ENCODE assay signal across 8 cellular contexts in genomic region chr12:3168775-3169221, GRCh38.
DNase-seq lines count a peak whose midpoint lies in the region; ATAC-seq and TF ChIP-seq lines count a peak whose summit lies in the region.

No MANE protein-coding gene starts in this region.

- no peak for ATAC-seq in HG02938 (IDR thresholded peaks at IDR 0.05; ENCODE audit: unreplicated experiment)

- H3K9me3 Mint-ChIP-seq in activated T-cell treated with anti-CD3 and anti-CD28 coated beads, Interleukin-2, amount 50 U/mL, for 24 hours, result no peaks in the 10 kb centered on the region

- H3K27ac ChIP-seq in esophagus squamous epithelium, result peak overlapping the region in 2 of 4 donors; percentile 48 to 60

- H3K36me3 ChIP-seq in esophagus squamous epithelium, result no peaks in the 10 kb centered on the region

- H3K4me1 Mint-ChIP-seq in activated T-cell treated with anti-CD3 and anti-CD28 coated beads, Interleukin-2, amount 50 U/mL, for 24 hours (ENCODE audit: low read depth), result peaks cover 5% of the 10 kb centered on the region

- intact Hi-C loops in esophagus squamous epithelium (cut with DNase I), result no loop called here

- H3K4me3 ChIP-seq in esophagus squamous epithelium, result no peak overlapping the region

- H3K36me3 Mint-ChIP-seq in activated T-cell treated with anti-CD3 and anti-CD28 coated beads, Interleukin-2, amount 50 U/mL, for 24 hours (ENCODE audit: low read depth), result no peaks in the 10 kb centered on the region

- H3K27ac Mint-ChIP-seq in activated T-cell treated with anti-CD3 and anti-CD28 coated beads, Interleukin-2, amount 50 U/mL, for 24 hours, result no peak overlapping the region

- no peaks in the 10 kb centered on the region for H3K9me3 ChIP-seq in esophagus squamous epithelium

- DNase-seq in activated T-cell treated with anti-CD3 and anti-CD28 coated beads for 48 hours (ENCODE audit: low read depth) (peak; percentile 65), iris pigment epithelial cell (ENCODE audit: low read depth) (peak; percentile 99), stromal cell of bone marrow (ENCODE audit: low read depth) (peak; percentile 60), esophagus squamous epithelium (lab: John Stamatoyannopoulos, UW) (no peak)
- no peak for DNase-seq in activated T-cell treated with anti-CD3 and anti-CD28 coated beads, Interleukin-2, amount 50 U/mL, for 1 hour
- peak; percentile 35 for DNase-seq in activated T-cell treated with anti-CD3 and anti-CD28 coated beads, Interleukin-2, amount 50 U/mL, for 24 hours
- no peak for DNase-seq in activated CD4-positive, alpha-beta T cell treated with anti-CD3 and anti-CD28 coated beads for 1 hour

- no peak for TF ChIP-seq CTCF in esophagus squamous epithelium (IDR thresholded peaks at IDR 0.05)

- 41 to 63% methylated on average over 13 to 14 of the region's 14 CpGs for WGBS in esophagus squamous epithelium, 2 donors

- H3K4me1 ChIP-seq in esophagus squamous epithelium, result peaks cover 0 to 41% (median 3%) of the 10 kb centered on the region in 3 donors

- TF ChIP-seq POLR2A in esophagus squamous epithelium (IDR thresholded peaks at IDR 0.05), result no peak

- no peak overlapping the region for H3K4me3 Mint-ChIP-seq in activated T-cell treated with anti-CD3 and anti-CD28 coated beads, Interleukin-2, amount 50 U/mL, for 24 hours

- H3K27me3 ChIP-seq in esophagus squamous epithelium, result no peaks in the 10 kb centered on the region

- H3K27me3 Mint-ChIP-seq in activated T-cell treated with anti-CD3 and anti-CD28 coated beads, Interleukin-2, amount 50 U/mL, for 24 hours, result peaks cover 2% of the 10 kb centered on the region

Comparison
In these comparisons a context has a peak if more than half of its experiments do, and no peak if none do; other contexts are left out.
1. DNase-seq: peak in activated T-cell treated with anti-CD3 and anti-CD28 coated beads for 48 hours (single experiment), activated T-cell treated with anti-CD3 and anti-CD28 coated beads, Interleukin-2, amount 50 U/mL, for 24 hours (single experiment), iris pigment epithelial cell (single experiment) and stromal cell of bone marrow (single experiment); none in activated T-cell treated with anti-CD3 and anti-CD28 coated beads, Interleukin-2, amount 50 U/mL, for 1 hour (single experiment), esophagus squamous epithelium (single experiment) and activated CD4-positive, alpha-beta T cell treated with anti-CD3 and anti-CD28 coated beads for 1 hour (single experiment).